ENCODE assay signal across 13 cellular contexts in the genomic region with DNA sequence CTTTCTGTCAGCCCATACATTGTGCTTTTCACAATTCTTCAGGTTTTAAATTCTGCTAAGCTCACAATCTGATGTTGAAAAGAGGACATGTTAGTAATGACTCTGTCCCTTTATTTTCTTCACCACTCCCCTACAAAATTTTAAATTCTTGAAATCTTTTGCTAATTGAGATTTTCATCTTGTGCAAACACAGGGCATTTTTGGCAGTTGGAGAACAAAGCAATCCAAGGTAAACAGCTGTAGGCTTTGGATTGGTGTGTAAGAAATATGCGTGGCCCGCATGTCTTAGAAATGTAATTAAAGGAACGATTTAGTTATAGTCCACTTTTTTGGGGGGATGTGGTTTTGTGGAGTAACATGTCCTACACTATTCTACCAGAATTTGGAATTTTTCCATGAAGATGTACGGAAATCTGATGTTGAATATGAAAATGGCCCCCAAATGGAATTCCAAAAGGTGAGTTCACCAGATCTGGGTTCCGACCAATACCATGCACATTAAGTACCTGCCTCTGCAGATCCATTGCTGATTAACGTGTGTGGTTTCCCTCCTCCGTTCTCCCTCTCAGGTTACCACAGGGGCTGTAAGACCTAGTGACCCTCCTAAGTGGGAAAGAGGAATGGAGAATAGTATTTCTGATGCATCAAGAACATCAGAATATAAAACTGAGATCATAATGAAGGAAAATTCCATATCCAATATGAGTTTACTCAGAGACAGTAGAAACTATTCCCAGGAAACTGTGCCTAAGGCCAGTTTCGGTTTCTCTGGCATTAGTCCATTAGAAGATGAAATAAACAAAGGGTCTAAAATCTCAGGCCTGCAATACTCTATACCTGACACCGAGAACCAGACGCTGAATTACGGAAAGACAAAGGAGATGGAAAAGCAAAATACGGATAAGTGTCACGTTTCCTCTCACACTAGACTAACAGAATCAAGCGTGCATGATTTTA.
DNase-seq lines count a peak whose midpoint lies in the region; ATAC-seq and TF ChIP-seq lines count a peak whose summit lies in the region.
"Had no signal": no experiment of that assay in that cellular context is flagged by ENCODE, and none has a peak within 500 bp of the region (broad histone marks: within the 10 kb centered on the region; RNA-seq: fewer than 3 reads in every experiment).

No MANE protein-coding gene starts in this region.

- dilution Hi-C loops in mammary epithelial cell (cut with HindIII; ENCODE audit: low sequenced_read_pairs) = no loop called here

- H4K20me1 ChIP-seq in mammary epithelial cell (ENCODE audit: insufficient read depth, low read length) = no peaks in the 10 kb centered on the region

- H3K4me3 ChIP-seq in breast epithelium = no peak overlapping the region
- no peak overlapping the region for H3K4me3 ChIP-seq in mammary epithelial cell (replicated peaks in 1 of 3; ENCODE audit: insufficient read depth in 1 of 3, low read depth in 2 of 3, low read length in 3 of 3)
- H3K4me3 ChIP-seq: A549 had no signal

- H3K9ac ChIP-seq in mammary epithelial cell (ENCODE audit: insufficient read depth, low read length) = no peak overlapping the region

- H3K4me1 Mint-ChIP-seq in endothelial cell (ENCODE audit: unreplicated experiment) (no peaks in the 10 kb centered on the region), osteocyte (ENCODE audit: unreplicated experiment) (no peaks in the 10 kb centered on the region), type B pancreatic cell (ENCODE audit: unreplicated experiment) (no peaks in the 10 kb centered on the region)
- H3K4me1 Mint-ChIP-seq: H9 had no signal

- H3K4me2 ChIP-seq in mammary epithelial cell (ENCODE audit: insufficient read depth, low read depth, low read length) = no peak overlapping the region
- H3K4me2 ChIP-seq: A549 had no signal

- H3K27ac ChIP-seq in breast epithelium (peak overlapping the region; percentile 81 to 84), mammary epithelial cell (ENCODE audit: insufficient read depth, low read depth, low read length) (no peak overlapping the region)
- H3K27ac ChIP-seq: A549, C4-2B had no signal

- in situ Hi-C loops in mammary epithelial cell (cut with MboI; ENCODE audit: low sequenced_read_pairs in 2 of 2) = no loop called here

- no peak for ATAC-seq in HG03342 (IDR thresholded peaks at IDR 0.05; ENCODE audit: unreplicated experiment)
- ATAC-seq: A549 had no signal

- H2AFZ ChIP-seq in mammary epithelial cell (ENCODE audit: low read depth, low read length) = no peak overlapping the region

- peaks cover 2% of the 10 kb centered on the region for H3K36me3 ChIP-seq in breast epithelium
- peaks cover 13% of the 10 kb centered on the region for H3K36me3 ChIP-seq in mammary epithelial cell (ENCODE audit: insufficient read depth, low read length)

- CTCF ChIA-PET in mammary epithelial cell (lab: Charles Lee; ENCODE audit: low non-redundant PET) = no interaction called here

- no peaks in the 10 kb centered on the region for H3K27me3 ChIP-seq in breast epithelium
- H3K27me3 ChIP-seq in mammary epithelial cell (ENCODE audit: insufficient read depth, low read length) = no peaks in the 10 kb centered on the region

- no peak for TF ChIP-seq CTCF in breast epithelium (IDR thresholded peaks at IDR 0.05)
- no peak for TF ChIP-seq CTCF in mammary epithelial cell (conservative IDR thresholded peaks at IDR 0.05 in 1 of 2, IDR thresholded peaks at IDR 0.05 in 1 of 2; ENCODE audit: extremely low read depth in 1 of 2, insufficient read depth in 1 of 2, low read depth in 1 of 2, low read length in 2 of 2)
- TF ChIP-seq CTCF in endothelial cell (IDR thresholded peaks at IDR 0.05; ENCODE audit: unreplicated experiment) = no peak
- no peak for TF ChIP-seq CTCF in osteocyte (IDR thresholded peaks at IDR 0.05)
- TF ChIP-seq CTCF in type B pancreatic cell (conservative IDR thresholded peaks at IDR 0.05) = no peak

- no peaks in the 10 kb centered on the region for H3K9me3 ChIP-seq in breast epithelium
- no peaks in the 10 kb centered on the region for H3K9me3 ChIP-seq in mammary epithelial cell (replicated peaks; ENCODE audit: insufficient read depth, low read length)
- H3K9me3 ChIP-seq: A549, Caco-2 had no signal

- intact Hi-C loops in breast epithelium (cut with DNase I; ENCODE audit: low total_unique reads) = no loop called here
- intact Hi-C loops in mammary epithelial cell (cut with micrococcal nuclease) = no loop called here

- H3K9me3 Mint-ChIP-seq in endothelial cell (ENCODE audit: unreplicated experiment) (no peaks in the 10 kb centered on the region), osteocyte (ENCODE audit: unreplicated experiment) (no peaks in the 10 kb centered on the region), type B pancreatic cell (no peaks in the 10 kb centered on the region)
- H3K9me3 Mint-ChIP-seq: CD4-positive, alpha-beta T cell; H9 had no signal

- H3K4me3 Mint-ChIP-seq in endothelial cell (ENCODE audit: unreplicated experiment) (peak overlapping the region; percentile 19), osteocyte (ENCODE audit: unreplicated experiment) (no peak overlapping the region), type B pancreatic cell (no peak overlapping the region)
- H3K4me3 Mint-ChIP-seq: CD4-positive, alpha-beta T cell; H9 had no signal

- H3K36me3 Mint-ChIP-seq in endothelial cell (ENCODE audit: low read depth, unreplicated experiment) = peaks cover 61% of the 10 kb centered on the region
- H3K36me3 Mint-ChIP-seq in osteocyte (ENCODE audit: unreplicated experiment) = no peaks in the 10 kb centered on the region
- peaks cover 63% of the 10 kb centered on the region for H3K36me3 Mint-ChIP-seq in type B pancreatic cell

- peaks cover 0 to 2% of the 10 kb centered on the region in 2 donors for H3K4me1 ChIP-seq in breast epithelium
- peaks cover 8% of the 10 kb centered on the region for H3K4me1 ChIP-seq in mammary epithelial cell (ENCODE audit: insufficient read depth, low read length)
- H3K4me1 ChIP-seq: A549 had no signal

- 45% methylated on average over 14 of the region's 14 CpGs for WGBS in mammary epithelial cell (ENCODE audit: low coverage, missing lambda C conversion rate)

- TF ChIP-seq POLR2A in breast epithelium (IDR thresholded peaks at IDR 0.05) = no peak

- DNase-seq in breast epithelium (ENCODE audit: low spot score in 2 of 2) (peak in 1 of 2 donors; percentile 20), mammary epithelial cell (no peak), endothelial cell (ENCODE audit: low spot score) (no peak), osteocyte (ENCODE audit: extremely low spot score, unreplicated experiment) (peak; percentile 19), type B pancreatic cell (ENCODE audit: extremely low spot score, unreplicated experiment) (no peak), MV-4-11 (lab: John Stamatoyannopoulos, UW) (no peak)
- DNase-seq: AML-193; Caco-2; CD4-positive, alpha-beta T cell; H9 had no signal

- H3K79me2 ChIP-seq in mammary epithelial cell (ENCODE audit: insufficient read depth, low read length) = no peaks in the 10 kb centered on the region

- no TSS peak for BruUV-seq in mammary epithelial cell (replicated peaks; lab: Mats Ljungman, UMichigan)

- peaks cover 2% of the 10 kb centered on the region for H3K27me3 Mint-ChIP-seq in endothelial cell (ENCODE audit: unreplicated experiment)
- peaks cover 6% of the 10 kb centered on the region for H3K27me3 Mint-ChIP-seq in osteocyte (ENCODE audit: unreplicated experiment)
- H3K27me3 Mint-ChIP-seq in type B pancreatic cell = no peaks in the 10 kb centered on the region
- H3K27me3 Mint-ChIP-seq: CD4-positive, alpha-beta T cell had no signal

- no peak overlapping the region for H3K27ac Mint-ChIP-seq in endothelial cell (ENCODE audit: unreplicated experiment)
- no peak overlapping the region for H3K27ac Mint-ChIP-seq in osteocyte (ENCODE audit: unreplicated experiment)
- peak overlapping the region; percentile 46 for H3K27ac Mint-ChIP-seq in type B pancreatic cell
- H3K27ac Mint-ChIP-seq: CD4-positive, alpha-beta T cell; H9 had no signal
